9 cellular contexts compared by ENCODE assay signal in genomic region chr12:79547044-79547734, GRCh38.
A peak's percentile ranks its signal among the peaks of the same experiment; 100 is the strongest.
DNase-seq lines count a peak whose midpoint lies in the region; ATAC-seq and TF ChIP-seq lines count a peak whose summit lies in the region.
"Had no signal": no experiment of that assay in that cellular context is flagged by ENCODE, and none has a peak within 500 bp of the region (broad histone marks: within the 10 kb centered on the region; RNA-seq: fewer than 3 reads in every experiment).

No MANE protein-coding gene starts in this region.

- H3K27me3 Mint-ChIP-seq in HFFc6 (ENCODE audit: insufficient read depth), result no peaks in the 10 kb centered on the region
- H3K27me3 Mint-ChIP-seq: dendritic cell treated with granulocyte-macrophage colony-stimulating factor and Interleukin-4, amounts not matched to agents 40 ng/mL and 50 ng/mL, for 4 days had no signal

- H3K36me3 Mint-ChIP-seq in HFFc6 (ENCODE audit: low read depth), result peaks cover 32% of the 10 kb centered on the region

- in situ Hi-C loops in T47D (cut with HindIII; ENCODE audit: low pct_unique_long_range_greater_than_20kb, low sequenced_read_pairs), result loop anchor here (25.0 kb wide), 1 partner anchor 135 kb away; no protein-coding TSS in a partner anchor

- TF ChIP-seq CTCF in HFFc6 (IDR thresholded peaks at IDR 0.05), result no peak

- peaks cover 68% of the 10 kb centered on the region for H3K4me1 Mint-ChIP-seq in HFFc6 (ENCODE audit: low read depth)

- peak overlapping the region; percentile 66 for H3K4me3 Mint-ChIP-seq in HFFc6
- H3K4me3 Mint-ChIP-seq: dendritic cell treated with granulocyte-macrophage colony-stimulating factor and Interleukin-4, amounts not matched to agents 40 ng/mL and 50 ng/mL, for 4 days had no signal

- peak; percentile 29 for DNase-seq in 8988T
- DNase-seq in HFFc6, result peak; percentile 83
- peak; percentile 50 to 99 for DNase-seq in T47D (ENCODE audit: low read depth in 1 of 2, low spot score in 1 of 2)
- no peak for DNase-seq in left lobe of liver (ENCODE audit: low spot score)
- no peak for DNase-seq in stimulated activated CD4-positive, alpha-beta T cell treated with anti-CD3 and anti-CD28 coated beads, Interleukin-2, amount 100 ng/mL, for 48 hours
- no peak for DNase-seq in GF-D8 (lab: John Stamatoyannopoulos, UW)

- H3K9me3 Mint-ChIP-seq in HFFc6, result peaks cover 22% of the 10 kb centered on the region
- H3K9me3 Mint-ChIP-seq: dendritic cell treated with granulocyte-macrophage colony-stimulating factor and Interleukin-4, amounts not matched to agents 40 ng/mL and 50 ng/mL, for 4 days had no signal

- ATAC-seq in left lobe of liver (peak; percentile 50), HG03135 (IDR thresholded peaks at IDR 0.05; ENCODE audit: unreplicated experiment) (no peak), HG03342 (IDR thresholded peaks at IDR 0.05; ENCODE audit: unreplicated experiment) (no peak)

- H3K27ac Mint-ChIP-seq in HFFc6, result peak overlapping the region; percentile 88
- H3K27ac Mint-ChIP-seq: dendritic cell treated with granulocyte-macrophage colony-stimulating factor and Interleukin-4, amounts not matched to agents 40 ng/mL and 50 ng/mL, for 4 days had no signal

Comparison
In these comparisons a context has a peak if more than half of its experiments do, and no peak if none do; other contexts are left out.
1. DNase-seq: peak in 8988T (single experiment), HFFc6 (single experiment) and T47D (2 of 2); none in left lobe of liver (single experiment), stimulated activated CD4-positive, alpha-beta T cell treated with anti-CD3 and anti-CD28 coated beads, Interleukin-2, amount 100 ng/mL, for 48 hours (0 of 2) and GF-D8 (single experiment).